9 cellular contexts compared by ENCODE assay signal in the genomic region with DNA sequence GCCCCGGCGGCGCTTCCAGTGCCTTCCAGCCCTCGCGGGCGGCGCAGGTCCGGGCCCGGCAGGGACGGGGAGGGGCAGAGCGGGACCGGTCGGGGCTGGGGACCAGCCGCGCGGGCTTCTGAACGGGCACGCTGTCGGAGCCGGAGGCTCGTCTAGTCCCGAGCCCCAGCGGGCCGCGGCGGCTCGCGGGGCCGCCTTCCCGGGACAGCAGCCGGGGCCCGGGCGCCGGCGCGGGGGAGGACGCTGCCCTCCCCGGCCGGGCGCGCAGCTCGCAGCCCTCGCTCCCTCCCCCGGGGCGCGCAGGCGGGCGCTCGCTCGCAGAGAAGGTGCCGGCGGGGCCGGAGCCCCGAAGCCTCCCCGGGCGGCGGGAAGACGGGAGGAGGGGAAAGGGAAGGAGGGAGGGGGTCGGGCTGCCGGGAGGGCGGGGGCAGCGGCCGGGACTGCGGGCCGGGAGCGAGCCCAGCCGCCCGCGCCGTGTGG.
DNase-seq lines count a peak whose midpoint lies in the region; ATAC-seq lines count a peak whose summit lies in the region.
"Had no signal": no experiment of that assay in that cellular context is flagged by ENCODE, and none has a peak within 500 bp of the region (broad histone marks: within the 10 kb centered on the region; RNA-seq: fewer than 3 reads in every experiment).

No MANE protein-coding gene starts in this region.

- no peaks in the 10 kb centered on the region for H3K9me3 Mint-ChIP-seq in central memory CD8-positive, alpha-beta T cell

- H3K27ac Mint-ChIP-seq in central memory CD8-positive, alpha-beta T cell (ENCODE audit: low read depth): no peak overlapping the region
- H3K27ac Mint-ChIP-seq: activated naive CD8-positive, alpha-beta T cell had no signal

- peaks cover 5% of the 10 kb centered on the region for H3K4me1 Mint-ChIP-seq in central memory CD8-positive, alpha-beta T cell

- ATAC-seq in central memory CD8-positive, alpha-beta T cell (replicated peaks; ENCODE audit: extremely low read depth, poor library complexity, severe bottlenecking): peak; percentile 24
- peak; percentile 47 for ATAC-seq in stimulated activated naive CD8-positive, alpha-beta T cell treated with anti-CD3 and anti-CD28 coated beads, Interleukin-15, Interleukin-2, amounts not matched to agents 100 U/mL and 50 U/mL, for 24 hours
- ATAC-seq in GM18511 (IDR thresholded peaks at IDR 0.05; ENCODE audit: unreplicated experiment): no peak
- ATAC-seq in HG03460 (IDR thresholded peaks at IDR 0.05; ENCODE audit: unreplicated experiment): no peak

- peak overlapping the region; percentile 68 for H3K4me3 Mint-ChIP-seq in central memory CD8-positive, alpha-beta T cell

- H3K27me3 Mint-ChIP-seq in central memory CD8-positive, alpha-beta T cell: peaks cover 90% of the 10 kb centered on the region

- peak; percentile 41 for DNase-seq in NCI-H2196 (lab: John Stamatoyannopoulos, UW; ENCODE audit: unreplicated experiment)
- DNase-seq in NCI-H2196 treated with DMSO at 0.1 percent for 48 hours (lab: John Stamatoyannopoulos, UW; ENCODE audit: unreplicated experiment): no peak
- peak; percentile 85 for DNase-seq in NCI-H748 (lab: John Stamatoyannopoulos, UW; ENCODE audit: unreplicated experiment)
- DNase-seq in central memory CD8-positive, alpha-beta T cell (ENCODE audit: low spot score in 2 of 2): no peak
- DNase-seq in left kidney (ENCODE audit: low read depth, low spot score): peak; percentile 92
- peak; percentile 15 for DNase-seq in stimulated activated naive CD8-positive, alpha-beta T cell treated with anti-CD3 and anti-CD28 coated beads, Interleukin-15, Interleukin-2, amounts not matched to agents 100 U/mL and 50 U/mL, for 24 hours

- peaks cover under 1% of the 10 kb centered on the region for H3K36me3 Mint-ChIP-seq in central memory CD8-positive, alpha-beta T cell (ENCODE audit: insufficient read depth)
- H3K36me3 Mint-ChIP-seq: activated naive CD8-positive, alpha-beta T cell had no signal

Comparison
In these comparisons a context has a peak if more than half of its experiments do, and no peak if none do; other contexts are left out.
1. DNase-seq: peak in NCI-H2196 (single experiment), NCI-H748 (single experiment), left kidney (single experiment) and stimulated activated naive CD8-positive, alpha-beta T cell treated with anti-CD3 and anti-CD28 coated beads, Interleukin-15, Interleukin-2, amounts not matched to agents 100 U/mL and 50 U/mL, for 24 hours (single experiment); none in NCI-H2196 treated with DMSO at 0.1 percent for 48 hours (single experiment) and central memory CD8-positive, alpha-beta T cell (0 of 2).
2. ATAC-seq: peak in central memory CD8-positive, alpha-beta T cell (single experiment) and stimulated activated naive CD8-positive, alpha-beta T cell treated with anti-CD3 and anti-CD28 coated beads, Interleukin-15, Interleukin-2, amounts not matched to agents 100 U/mL and 50 U/mL, for 24 hours (single experiment); none in GM18511 (single experiment) and HG03460 (single experiment).